In the genomic region with DNA sequence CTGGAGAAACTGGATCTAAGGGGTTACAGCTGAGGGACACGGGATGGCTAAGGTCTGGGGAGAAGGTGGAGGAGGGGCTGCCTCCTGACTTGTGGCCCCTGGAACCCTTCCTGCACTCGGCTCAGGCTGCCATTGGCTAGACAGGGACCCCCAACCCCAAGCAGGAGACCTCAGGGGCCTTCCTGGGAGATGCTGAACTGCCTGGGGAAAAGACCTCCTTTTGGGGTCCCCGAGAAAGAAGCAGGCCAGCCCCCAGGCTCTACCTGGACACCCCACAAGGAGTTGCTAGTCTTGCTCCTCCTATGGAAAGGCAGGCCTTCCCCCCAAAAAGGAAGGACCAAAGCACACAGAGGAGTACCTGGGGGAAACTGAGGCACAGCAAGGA, we compare ENCODE assay signal across 18 cellular contexts. TPM values are rescaled to one million over a fixed set of nuclear protein-coding genes. Genes with fewer than 3 reads are reported as not detected.
"Had no signal": no experiment of that assay in that cellular context is flagged by ENCODE, and none has a peak within 500 bp of the region (broad histone marks: within the 10 kb centered on the region; RNA-seq: fewer than 3 reads in every experiment).

No MANE protein-coding gene starts in this region.

- H3K9me3 ChIP-seq: esophagus muscularis mucosa, gastrocnemius medialis, left ventricle myocardium inferior, lower lobe of right lung, psoas muscle, stomach, thoracic aorta, transverse colon had no signal

- H2AFZ ChIP-seq: neural progenitor cell had no signal

- H3K4me2 ChIP-seq: neural progenitor cell had no signal

- DNase-seq: effector memory CD8-positive, alpha-beta T cell; gastrocnemius medialis; left ventricle myocardium inferior; lower lobe of right lung; occipital lobe; retina; stimulated activated CD4-positive, alpha-beta T cell treated with anti-CD3 and anti-CD28 coated beads, Interleukin-12 subunit alpha, Interleukin-12 subunit beta, amount 100 ng/mL, for 4 hours; stimulated activated naive CD4-positive, alpha-beta T cell; stomach; substantia nigra; transverse colon had no signal

- ATAC-seq: effector memory CD8-positive, alpha-beta T cell; gastrocnemius medialis; lower lobe of right lung; naive thymus-derived CD8-positive, alpha-beta T cell; psoas muscle; sciatic nerve had no signal

- H3K36me3 ChIP-seq: esophagus muscularis mucosa, gastrocnemius medialis, left ventricle myocardium inferior, lower lobe of right lung, neural progenitor cell, stomach, thoracic aorta, transverse colon had no signal

- H3K9ac ChIP-seq: neural progenitor cell had no signal

- H3K27ac ChIP-seq: epithelial cell of prostate, esophagus muscularis mucosa, gastrocnemius medialis, left ventricle myocardium inferior, lower lobe of right lung, neural progenitor cell, psoas muscle, stomach, thoracic aorta, transverse colon had no signal

- H3K4me3 ChIP-seq: esophagus muscularis mucosa, gastrocnemius medialis, left ventricle myocardium inferior, neural progenitor cell, psoas muscle, stomach, thoracic aorta, transverse colon had no signal

RNA-seq across cellular contexts. Expression of a gene that starts 10.1 kb away (rescaled TPM):
- total RNA-seq: naive thymus-derived CD8-positive, alpha-beta T cell had no signal
